ENCODE assay signal across 1 cellular context in genomic region chr11:58133329-58134076, GRCh38.
TF ChIP-seq lines count a peak whose summit lies in the region.

No MANE protein-coding gene starts in this region.

TF ChIP-seq in WTC11, 78 proteins besides CTCF, POLR2A, EP300 and RAD21 (continued from another document):
- no peak for TF ChIP-seq STAT6 (CRISPR knock-in tag; conservative IDR thresholded peaks at IDR 0.05; ENCODE audit: low read depth)
- no peak for TF ChIP-seq JAZF1 (CRISPR knock-in tag; IDR thresholded peaks at IDR 0.05)
- no peak for TF ChIP-seq IRF2 (CRISPR knock-in tag; IDR thresholded peaks at IDR 0.05; ENCODE audit: borderline replicate concordance, low read depth)
